In genomic region chr7:5276611-5277010, GRCh38 we compare ENCODE assay signal across 25 cellular contexts. TPM values are rescaled to one million over a fixed set of nuclear protein-coding genes. Genes with fewer than 3 reads are reported as not detected.
DNase-seq lines count a peak whose midpoint lies in the region; ATAC-seq and TF ChIP-seq lines count a peak whose summit lies in the region.
"Had no signal": no experiment of that assay in that cellular context is flagged by ENCODE, and none has a peak within 500 bp of the region (broad histone marks: within the 10 kb centered on the region; RNA-seq: fewer than 3 reads in every experiment).

No MANE protein-coding gene starts in this region.

- DNase-seq in BE2C = peak; percentile 65
- DNase-seq in NCI-H1694 (lab: John Stamatoyannopoulos, UW) = peak; percentile 44
- peak; percentile 53 for DNase-seq in NCI-H524 treated with DMSO at 0.1 percent for 48 hours (lab: John Stamatoyannopoulos, UW)
- peak; percentile 76 for DNase-seq in WERI-Rb-1
- no peak for DNase-seq in mucosa of gallbladder (ENCODE audit: low spot score)
- DNase-seq in NCI-H2196 (lab: John Stamatoyannopoulos, UW; ENCODE audit: unreplicated experiment) = no peak
- no peak for DNase-seq in GM10266 (ENCODE audit: extremely low spot score)
- DNase-seq: 8988T; ACHN; CD4-positive, CD25-positive, alpha-beta regulatory T cell; GOT3; NCI-H1048; NCI-H1417; NCI-H187; NCI-H2081 treated with DMSO at 0.1 percent for 48 hours; NCI-H2227 treated with DMSO at 0.1 percent for 48 hours; NCI-H510A; NCI-H748 treated with DMSO at 0.1 percent for 48 hours; RPMI8226; SHP77; SW 1271 had no signal

- H3K4me3 ChIP-seq in BE2C (ENCODE audit: low read depth, low read length) = no peak overlapping the region
- peak overlapping the region; percentile 24 for H3K4me3 ChIP-seq in WERI-Rb-1 (ENCODE audit: low read depth, low read length)
- H3K4me3 ChIP-seq: GM12878 had no signal

- no peaks in the 10 kb centered on the region for H3K36me3 ChIP-seq in BE2C
- no peaks in the 10 kb centered on the region for H3K36me3 ChIP-seq in WERI-Rb-1

- no peaks in the 10 kb centered on the region for H3K27me3 ChIP-seq in BE2C
- no peaks in the 10 kb centered on the region for H3K27me3 ChIP-seq in WERI-Rb-1 (ENCODE audit: insufficient read depth, low read depth, severe bottlenecking)

- ATAC-seq in HG03039 (IDR thresholded peaks at IDR 0.05; ENCODE audit: unreplicated experiment) = no peak
- ATAC-seq: GM12878, HCT116 had no signal

- H3K4me1 ChIP-seq in BE2C = peaks cover 11% of the 10 kb centered on the region

- peak overlapping the region; percentile 36 for H3K27ac ChIP-seq in WERI-Rb-1
- H3K27ac ChIP-seq: HL-60 had no signal

- H3K9me3 ChIP-seq in BE2C (no peaks in the 10 kb centered on the region), WERI-Rb-1 (ENCODE audit: severe bottlenecking) (no peaks in the 10 kb centered on the region)

- TF ChIP-seq CTCF in BE2C (IDR thresholded peaks at IDR 0.05; ENCODE audit: low read depth, low read length) (no peak), WERI-Rb-1 (IDR thresholded peaks at IDR 0.05; ENCODE audit: low read depth, low read length) (no peak), GM10266 (IDR thresholded peaks at IDR 0.05; ENCODE audit: control insufficient read depth, insufficient read depth, low read depth, missing control alignments) (no peak)

RNA-seq across cellular contexts. Expression of gene SLC29A4, which starts 6.1 kb away (rescaled TPM):
- polyA plus RNA-seq in BE2C (2012; ENCODE audit: insufficient read depth, insufficient read length, low read depth) = 8.6 TPM
- 6.0 TPM for total RNA-seq in mucosa of gallbladder

Comparison
In these comparisons a context has a peak if more than half of its experiments do, and no peak if none do; other contexts are left out.
1. DNase-seq: peak in BE2C (single experiment), NCI-H1694 (single experiment), NCI-H524 treated with DMSO at 0.1 percent for 48 hours (single experiment) and WERI-Rb-1 (single experiment); none in mucosa of gallbladder (single experiment), NCI-H2196 (single experiment) and GM10266 (single experiment).